Comparison of ENCODE assay signal across 13 cellular contexts in the genomic region with DNA sequence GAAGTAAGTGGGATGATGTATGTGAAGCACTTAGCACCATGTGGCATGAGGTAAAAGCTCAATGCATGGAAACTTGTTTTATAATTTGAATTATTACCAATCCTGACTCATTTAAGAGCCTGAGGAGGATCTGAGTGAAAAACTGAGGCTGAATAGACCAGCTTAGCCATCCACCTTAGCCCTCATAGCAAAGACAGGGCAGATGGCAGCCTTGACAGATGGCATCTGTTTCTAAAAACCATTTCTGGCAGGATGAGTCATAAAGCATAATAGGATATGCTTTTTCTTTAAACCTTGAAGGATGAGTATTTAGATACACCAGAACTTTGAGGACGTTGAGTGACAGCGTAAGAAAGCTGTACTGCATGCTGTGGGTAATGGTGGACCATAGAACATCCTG.
DNase-seq lines count a peak whose midpoint lies in the region; ATAC-seq lines count a peak whose summit lies in the region.
"Had no signal": no experiment of that assay in that cellular context is flagged by ENCODE, and none has a peak within 500 bp of the region (broad histone marks: within the 10 kb centered on the region; RNA-seq: fewer than 3 reads in every experiment).

No MANE protein-coding gene starts in this region.

- peak; percentile 78 for DNase-seq in DMS 273 (lab: John Stamatoyannopoulos, UW; ENCODE audit: unreplicated experiment)
- DNase-seq in HCEC 1CT, result peak; percentile 49
- DNase-seq in NCI-H524 (lab: John Stamatoyannopoulos, UW), result peak; percentile 66 to 92
- DNase-seq in cerebellum (ENCODE audit: low spot score), result peak; percentile 83
- no peak for DNase-seq in middle frontal gyrus (ENCODE audit: extremely low spot score, low spot score)
- DNase-seq in HuH-7 (ENCODE audit: low spot score), result no peak
- DNase-seq: AML-193, Caco-2, GF-D8, NCI-H1930 had no signal

- ATAC-seq in HG03460 (IDR thresholded peaks at IDR 0.05; ENCODE audit: unreplicated experiment), result no peak
- no peak for ATAC-seq in HG03196 (IDR thresholded peaks at IDR 0.05; ENCODE audit: unreplicated experiment)
- ATAC-seq: GM23338 had no signal

Comparison
In these comparisons a context has a peak if more than half of its experiments do, and no peak if none do; other contexts are left out.
1. DNase-seq: peak in DMS 273 (single experiment), HCEC 1CT (single experiment), NCI-H524 (2 of 2) and cerebellum (single experiment); none in middle frontal gyrus (single experiment) and HuH-7 (single experiment).